3 cellular contexts compared by ENCODE assay signal in genomic region chr9:37392272-37392671, GRCh38.
TF ChIP-seq lines count a peak whose summit lies in the region.

No MANE protein-coding gene starts in this region.

TF ChIP-seq in SK-N-SH, 30 proteins besides CTCF, POLR2A, EP300 and RAD21:
- TF ChIP-seq USF1 (IDR thresholded peaks at IDR 0.05; ENCODE audit: borderline replicate concordance, low read depth) (peak; percentile 31; the same call in 1 of the 2 replicates), POLR2AphosphoS5 (IDR thresholded peaks at IDR 0.05; ENCODE audit: low read depth, low read length) (no peak)
TF ChIP-seq in SK-N-SH: peak in this region for 1.

TF ChIP-seq in SK-N-SH treated with all-trans-retinoic acid at 6 μM for 48 hours, 23 proteins besides CTCF, POLR2A, EP300 and RAD21:
- TF ChIP-seq TOX (CRISPR knock-in tag; IDR thresholded peaks at IDR 0.05; ENCODE audit: borderline replicate concordance) = no peak
- TF ChIP-seq ISL1 (CRISPR knock-in tag; IDR thresholded peaks at IDR 0.05) = no peak
- TF ChIP-seq TSHZ2 (CRISPR knock-in tag; IDR thresholded peaks at IDR 0.05) = no peak
- TF ChIP-seq ZFP30 (CRISPR knock-in tag; IDR thresholded peaks at IDR 0.05) = no peak
- no peak for TF ChIP-seq ESRRG (CRISPR knock-in tag; IDR thresholded peaks at IDR 0.05)
- TF ChIP-seq POU6F1 (CRISPR knock-in tag; IDR thresholded peaks at IDR 0.05; ENCODE audit: borderline replicate concordance, low read depth) = no peak
- no peak for TF ChIP-seq OSR1 (CRISPR knock-in tag; IDR thresholded peaks at IDR 0.05)
- no peak for TF ChIP-seq SNAI2 (CRISPR knock-in tag; IDR thresholded peaks at IDR 0.05)
- no peak for TF ChIP-seq ZC3H10 (CRISPR knock-in tag; IDR thresholded peaks at IDR 0.05)
- TF ChIP-seq ZNF565 (CRISPR knock-in tag; conservative IDR thresholded peaks at IDR 0.05; ENCODE audit: low read depth) = no peak
- no peak for TF ChIP-seq RARB (CRISPR knock-in tag; IDR thresholded peaks at IDR 0.05)

TF ChIP-seq in K562, 482 proteins besides CTCF, POLR2A, EP300 and RAD21:
- no peak for TF ChIP-seq NR2C2 (CRISPR knock-in tag; IDR thresholded peaks at IDR 0.05)
- 0 out of 2 replicates have a peak, but pooled peaks have one; percentile 23 for TF ChIP-seq NR2C2 (tag; IDR thresholded peaks at IDR 0.05)
- TF ChIP-seq USF2 (CRISPR knock-in tag; IDR thresholded peaks at IDR 0.05) = peak; percentile 94
- TF ChIP-seq FOXJ2 (tag; IDR thresholded peaks at IDR 0.05) = no peak
- TF ChIP-seq NFYB (IDR thresholded peaks at IDR 0.05; ENCODE audit: extremely low read depth, insufficient read length) = peak; percentile 94
- no peak for TF ChIP-seq BCL6 (CRISPR knock-in tag; IDR thresholded peaks at IDR 0.05)
- peak; percentile 70 for TF ChIP-seq L3MBTL2 (IDR thresholded peaks at IDR 0.05)
- peak; percentile 54 for TF ChIP-seq FOS (IDR thresholded peaks at IDR 0.05; ENCODE audit: extremely low read depth, insufficient read length)
- peak; percentile 93 for TF ChIP-seq USF1 (CRISPR knock-in tag; IDR thresholded peaks at IDR 0.05)
- TF ChIP-seq BHLHE40 (IDR thresholded peaks at IDR 0.05; ENCODE audit: low read length) = peak; percentile 52
- TF ChIP-seq NR2C1 (IDR thresholded peaks at IDR 0.05) = peak; percentile 44; the same call in 1 of the 2 replicates
- peak; percentile 57; the same call in 1 of the 2 replicates for TF ChIP-seq NR2C1 (tag; IDR thresholded peaks at IDR 0.05)
- peak in 1 of 2 experiments; percentile 63 for TF ChIP-seq E2F6 (IDR thresholded peaks at IDR 0.05; ENCODE audit: borderline replicate concordance in 1 of 2, extremely low read depth in 1 of 2, insufficient read depth in 1 of 2, insufficient read length in 1 of 2, low read depth in 1 of 2, low read length in 1 of 2, poor library complexity in 1 of 2, severe bottlenecking in 1 of 2)
- peak; percentile 42; the same call in 1 of the 2 replicates for TF ChIP-seq MAX (CRISPR knock-in tag; IDR thresholded peaks at IDR 0.05)
- TF ChIP-seq ZNF263 (CRISPR knock-in tag; IDR thresholded peaks at IDR 0.05; ENCODE audit: borderline replicate concordance) = peak; percentile 82
- peak; percentile 25 for TF ChIP-seq ASH1L (IDR thresholded peaks at IDR 0.05; ENCODE audit: borderline replicate concordance, low read depth, partially characterized antibody)
- TF ChIP-seq CBFA2T2 (conservative IDR thresholded peaks at IDR 0.05) = 0 out of 2 replicates have a peak, but pooled peaks have one; percentile 29
- TF ChIP-seq RBM17 (IDR thresholded peaks at IDR 0.05; ENCODE audit: borderline replicate concordance, low read depth, low read length) = no peak
- peak; percentile 91 for TF ChIP-seq RAD51 (IDR thresholded peaks at IDR 0.05; ENCODE audit: borderline replicate concordance, low read depth)
- peak; percentile 38 for TF ChIP-seq RBM25 (IDR thresholded peaks at IDR 0.05; ENCODE audit: low read depth, low read length, severe bottlenecking)
- no peak for TF ChIP-seq MAFG (tag; conservative IDR thresholded peaks at IDR 0.05)
